1 cellular context compared by ENCODE assay signal in genomic region chr3:45684327-45684892, GRCh38.
TF ChIP-seq lines count a peak whose summit lies in the region.

No MANE protein-coding gene starts in this region.

TF ChIP-seq in GM23338, 12 proteins besides CTCF, POLR2A, EP300 and RAD21 (continued from another document):
- TF ChIP-seq JUNB (IDR thresholded peaks at IDR 0.05; ENCODE audit: unreplicated experiment) (no peak), STAT1 (IDR thresholded peaks at IDR 0.05; ENCODE audit: unreplicated experiment) (no peak), NANOG (IDR thresholded peaks at IDR 0.05; ENCODE audit: borderline replicate concordance) (no peak)
TF ChIP-seq in GM23338: peak in this region for 2.
